ENCODE assay signal across 9 cellular contexts in the genomic region with DNA sequence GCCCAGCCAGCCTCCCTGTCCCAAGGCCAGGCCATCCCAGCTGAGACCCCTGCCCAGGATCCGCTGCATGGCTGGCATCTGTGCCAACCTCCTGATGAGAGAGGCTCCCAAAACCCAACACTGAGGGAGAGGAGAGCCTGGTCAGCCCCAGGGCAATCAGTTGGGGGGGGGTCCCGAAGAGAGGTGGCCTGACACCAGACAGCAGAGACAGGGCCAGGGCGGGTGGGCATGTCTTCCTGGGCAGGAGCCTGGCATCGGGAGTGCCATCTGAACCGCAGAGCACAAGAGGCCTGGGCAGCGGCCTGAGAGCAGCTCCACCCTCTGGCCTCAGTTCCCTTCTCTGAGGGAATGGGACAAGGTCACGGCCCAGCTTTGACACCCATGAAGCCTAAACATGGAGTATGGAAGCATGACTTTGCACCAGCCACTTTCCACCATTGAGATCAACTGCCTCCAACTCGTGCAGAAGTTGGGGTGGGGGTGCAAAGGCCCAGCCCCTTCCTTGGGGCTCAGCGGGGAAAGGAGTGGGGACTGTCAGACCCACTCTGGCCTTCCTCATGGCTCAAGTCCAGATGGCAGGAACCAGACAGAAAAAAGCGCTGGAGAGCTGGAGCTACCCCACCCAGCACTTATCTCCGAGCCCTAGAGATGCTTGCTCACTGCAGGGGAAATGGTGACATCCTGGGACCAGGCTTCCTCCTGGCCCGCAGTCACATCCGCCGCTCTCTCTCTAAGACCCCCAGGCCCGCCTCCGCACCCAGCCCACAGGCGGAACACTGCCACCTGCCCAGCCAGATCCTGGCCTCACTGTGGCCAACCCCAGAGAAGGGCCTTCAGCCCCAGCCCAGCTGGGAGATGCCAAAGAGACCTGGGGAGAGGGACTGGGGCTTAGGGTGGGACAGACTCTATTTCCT. TPM values are rescaled to one million over a fixed set of nuclear protein-coding genes. Genes with fewer than 3 reads are reported as not detected.
A peak's percentile ranks its signal among the peaks of the same experiment; 100 is the strongest.
DNase-seq lines count a peak whose midpoint lies in the region; ATAC-seq and TF ChIP-seq lines count a peak whose summit lies in the region.
"Had no signal": no experiment of that assay in that cellular context is flagged by ENCODE, and none has a peak within 500 bp of the region (broad histone marks: within the 10 kb centered on the region; RNA-seq: fewer than 3 reads in every experiment).

No MANE protein-coding gene starts in this region.

- no TSS peak for BruUV-seq in PC-9 (replicated peaks; lab: Mats Ljungman, UMichigan)

- H4K20me1 ChIP-seq in PC-9 (ENCODE audit: insufficient read depth) = no peaks in the 10 kb centered on the region

- H3K4me3 Mint-ChIP-seq in activated naive CD4-positive, alpha-beta T cell treated with anti-CD3 and anti-CD28 coated beads, Interleukin-2, amount 50 U/mL, for 24 hours = peak overlapping the region; percentile 49
- peak overlapping the region; percentile 19 for H3K4me3 Mint-ChIP-seq in T-helper 17 cell

- H3K9me3 ChIP-seq in T-helper 17 cell (ENCODE audit: control insufficient read depth, low read length, poor library complexity, severe bottlenecking) (no peaks in the 10 kb centered on the region), upper lobe of right lung (no peaks in the 10 kb centered on the region), PC-9 (ENCODE audit: insufficient read depth, low read depth) (no peaks in the 10 kb centered on the region)

- peaks cover 2% of the 10 kb centered on the region for H3K36me3 Mint-ChIP-seq in activated naive CD4-positive, alpha-beta T cell treated with anti-CD3 and anti-CD28 coated beads, Interleukin-2, amount 50 U/mL, for 24 hours
- H3K36me3 Mint-ChIP-seq in T-helper 17 cell (ENCODE audit: low read depth) = no peaks in the 10 kb centered on the region

- H3K36me3 ChIP-seq in upper lobe of right lung (no peaks in the 10 kb centered on the region), PC-9 (ENCODE audit: low read depth) (no peaks in the 10 kb centered on the region)

- no peak for TF ChIP-seq CTCF in upper lobe of right lung (IDR thresholded peaks at IDR 0.05)
- TF ChIP-seq CTCF in PC-9 (conservative IDR thresholded peaks at IDR 0.05) = no peak

- H3F3A ChIP-seq in PC-9 (ENCODE audit: insufficient read depth, low read depth) = no peaks in the 10 kb centered on the region

- H3K9me3 Mint-ChIP-seq in activated naive CD4-positive, alpha-beta T cell treated with anti-CD3 and anti-CD28 coated beads, Interleukin-2, amount 50 U/mL, for 24 hours = no peaks in the 10 kb centered on the region

- H3K9me2 ChIP-seq in PC-9 (ENCODE audit: insufficient read depth) = no peaks in the 10 kb centered on the region

- peaks cover 39% of the 10 kb centered on the region for H3K4me1 ChIP-seq in upper lobe of right lung
- no peaks in the 10 kb centered on the region for H3K4me1 ChIP-seq in PC-9 (replicated peaks; ENCODE audit: insufficient read depth)

- no peaks in the 10 kb centered on the region for H3K79me2 ChIP-seq in PC-9 (ENCODE audit: low read depth)

- intact Hi-C loops in upper lobe of right lung (cut with DNase I) = no loop called here
- intact Hi-C loops in PC-9 (cut with micrococcal nuclease; ENCODE audit: unreplicated experiment) = no loop called here

- DNase-seq in activated naive CD4-positive, alpha-beta T cell (lab: John Stamatoyannopoulos, UW) = no peak
- no peak for DNase-seq in T-helper 17 cell
- DNase-seq in left lobe of liver (ENCODE audit: low spot score) = no peak
- no peak for DNase-seq in upper lobe of right lung
- no peak for DNase-seq in PC-9
- no peak for DNase-seq in kidney tubule cell (ENCODE audit: low spot score)
- DNase-seq in dermis blood vessel endothelial cell = no peak
- DNase-seq: NCI-H774 had no signal

- CTCF ChIA-PET in PC-9 (lab: Charles Lee) = no interaction called here

- H3K27ac Mint-ChIP-seq in activated naive CD4-positive, alpha-beta T cell treated with anti-CD3 and anti-CD28 coated beads, Interleukin-2, amount 50 U/mL, for 24 hours = no peak overlapping the region
- H3K27ac Mint-ChIP-seq in T-helper 17 cell = peak overlapping the region; percentile 93

- no peaks in the 10 kb centered on the region for H3K27me3 ChIP-seq in upper lobe of right lung
- no peaks in the 10 kb centered on the region for H3K27me3 ChIP-seq in PC-9 (ENCODE audit: insufficient read depth, low read depth)

- H3K27me3 Mint-ChIP-seq in activated naive CD4-positive, alpha-beta T cell treated with anti-CD3 and anti-CD28 coated beads, Interleukin-2, amount 50 U/mL, for 24 hours = no peaks in the 10 kb centered on the region
- H3K27me3 Mint-ChIP-seq in T-helper 17 cell = no peaks in the 10 kb centered on the region

- ATAC-seq in T-helper 17 cell (no peak), left lobe of liver (peak; percentile 30), upper lobe of right lung (peak; percentile 18)

- no peak overlapping the region for H3K4me3 ChIP-seq in upper lobe of right lung
- no peak overlapping the region for H3K4me3 ChIP-seq in PC-9

- H3K27ac ChIP-seq in upper lobe of right lung (peak overlapping the region; percentile 83), PC-9 (no peak overlapping the region)

- H2AFZ ChIP-seq in PC-9 = no peak overlapping the region

- H3K4me2 ChIP-seq in PC-9 = no peak overlapping the region

- POLR2A ChIA-PET in PC-9 (lab: Charles Lee; ENCODE audit: unreplicated experiment) = interaction anchor here (0.6 kb wide), 1 partner anchor 9 kb away, joined by 3 read pairs; no protein-coding TSS in a partner anchor

- H3K4me1 Mint-ChIP-seq in activated naive CD4-positive, alpha-beta T cell treated with anti-CD3 and anti-CD28 coated beads, Interleukin-2, amount 50 U/mL, for 24 hours = peaks cover 31% of the 10 kb centered on the region
- peaks cover 25% of the 10 kb centered on the region for H3K4me1 Mint-ChIP-seq in T-helper 17 cell

RNA-seq across cellular contexts. Expression of gene RHBDF2, which starts 9.7 kb away (rescaled TPM):
- total RNA-seq in T-helper 17 cell (10 to 100 TPM; 38.3 to 48.7 TPM), left lobe of liver (8.9 TPM), upper lobe of right lung (46.4 TPM), PC-9 (2021) (39.6 and 51.6 TPM in 2 replicates), dermis blood vessel endothelial cell (34.5 and 35.5 TPM in 2 replicates)

RNA-seq across cellular contexts. Expression of gene AANAT, which starts 24.1 kb away (rescaled TPM):
- total RNA-seq in T-helper 17 cell = not detected
- total RNA-seq in left lobe of liver = not detected
- not detected for total RNA-seq in upper lobe of right lung
- total RNA-seq in PC-9 (2021) = 0.65 TPM in 1 of 2 replicates, not detected in the other
- not detected in 2 replicates for total RNA-seq in dermis blood vessel endothelial cell

RNA-seq across cellular contexts. Expression of gene UBE2O, which starts 38.6 kb away (rescaled TPM):
- total RNA-seq in T-helper 17 cell (10 to 100 TPM; 29.1 to 38.9 TPM), left lobe of liver (9.8 TPM), upper lobe of right lung (19.3 TPM), PC-9 (2021) (27.4 and 28.0 TPM in 2 replicates), dermis blood vessel endothelial cell (20.9 and 27.8 TPM in 2 replicates)

RNA-seq across cellular contexts. Expression of gene CYGB, which starts 46.0 kb away (rescaled TPM):
- total RNA-seq in T-helper 17 cell (not detected), left lobe of liver (5.0 TPM), upper lobe of right lung (34.3 TPM), PC-9 (2021) (0.93 and 1.1 TPM in 2 replicates), dermis blood vessel endothelial cell (1.6 and 4.4 TPM in 2 replicates)

RNA-seq across cellular contexts. Expression of gene PRCD, which starts 48.3 kb away (rescaled TPM):
- total RNA-seq in T-helper 17 cell (1 to 10 TPM in 1 of 2 donors, not detected in 1; 1.1 TPM), left lobe of liver (0.15 TPM), upper lobe of right lung (7.7 TPM), PC-9 (2021) (2.6 and 2.7 TPM in 2 replicates), dermis blood vessel endothelial cell (0.19 and 0.68 TPM in 2 replicates)
